In the genomic region with DNA sequence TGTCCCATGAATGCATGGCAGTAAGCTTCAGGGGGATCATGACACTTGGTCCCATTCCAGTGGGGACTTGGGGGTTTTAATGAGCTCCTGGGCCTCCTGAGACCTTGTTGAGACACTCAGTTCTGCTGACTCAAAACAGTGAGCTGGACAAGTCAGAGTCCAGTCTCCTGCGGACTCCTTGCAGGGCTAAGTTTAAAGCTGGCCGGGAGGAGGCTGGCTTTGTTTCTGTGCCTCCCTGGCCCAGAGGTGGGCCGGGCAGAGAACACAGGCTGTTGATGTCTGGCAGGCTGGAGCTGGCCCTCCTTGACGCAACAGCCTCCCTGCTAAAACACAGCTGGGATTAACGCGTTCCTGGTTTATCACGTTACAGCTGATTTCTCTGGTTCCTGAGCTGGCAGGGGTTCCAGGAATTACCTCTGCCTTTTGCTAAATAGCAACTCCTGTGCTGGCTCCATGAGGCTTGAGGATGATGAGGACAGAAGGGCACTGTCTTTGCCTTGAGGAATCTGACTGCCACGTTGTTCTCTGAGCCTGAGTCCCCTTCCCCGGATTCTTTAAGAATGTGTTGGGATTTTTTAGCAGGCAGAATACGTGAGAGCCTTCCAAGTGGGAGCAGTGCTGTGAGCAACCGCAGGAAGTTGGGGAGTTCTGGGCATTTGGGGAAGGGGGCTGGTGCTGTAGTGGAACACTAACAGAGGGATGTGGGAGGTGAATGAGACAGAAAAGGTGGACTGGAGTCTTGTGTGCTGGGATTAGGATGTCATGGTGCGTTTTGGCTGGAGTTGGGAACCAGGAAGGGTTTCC, we compare ENCODE assay signal across 10 cellular contexts. TPM values are rescaled to one million over a fixed set of nuclear protein-coding genes. Genes with fewer than 3 reads are reported as not detected.
DNase-seq lines count a peak whose midpoint lies in the region; ATAC-seq and TF ChIP-seq lines count a peak whose summit lies in the region.
"Had no signal": no experiment of that assay in that cellular context is flagged by ENCODE, and none has a peak within 500 bp of the region (broad histone marks: within the 10 kb centered on the region; RNA-seq: fewer than 3 reads in every experiment).

No MANE protein-coding gene starts in this region.

- no peaks in the 10 kb centered on the region for H3K36me3 Mint-ChIP-seq in activated T-cell treated with anti-CD3 and anti-CD28 coated beads, Interleukin-2, amount 50 U/mL, for 4 hours (ENCODE audit: insufficient read depth)

- H3K4me3 ChIP-seq in body of pancreas, result peak overlapping the region; percentile 4 to 31
- H3K4me3 ChIP-seq in thoracic aorta, result peak overlapping the region; percentile 22

- H3K9me3 ChIP-seq in body of pancreas (no peaks in the 10 kb centered on the region), thoracic aorta (no peaks in the 10 kb centered on the region)
- H3K9me3 ChIP-seq: Peyer's patch had no signal

- H3K4me3 Mint-ChIP-seq in activated T-cell treated with anti-CD3 and anti-CD28 coated beads, Interleukin-2, amount 50 U/mL, for 4 hours, result peak overlapping the region; percentile 81
- H3K4me3 Mint-ChIP-seq: dendritic cell treated with granulocyte-macrophage colony-stimulating factor and Interleukin-4, amounts not matched to agents 40 ng/mL and 50 ng/mL, for 4 days had no signal

- peaks cover 66% of the 10 kb centered on the region for H3K4me1 ChIP-seq in body of pancreas
- peaks cover 7 to 33% of the 10 kb centered on the region in 2 donors for H3K4me1 ChIP-seq in thoracic aorta (ENCODE audit: control insufficient read depth in 1 of 2, low read depth in 2 of 2)

- H3K36me3 ChIP-seq in body of pancreas (replicated peaks in 1 of 2; ENCODE audit: insufficient read depth in 1 of 2, low read depth in 2 of 2) (no peaks in the 10 kb centered on the region), thoracic aorta (no peaks in the 10 kb centered on the region)
- H3K36me3 ChIP-seq: Peyer's patch had no signal

- H3K9me3 Mint-ChIP-seq in activated T-cell treated with anti-CD3 and anti-CD28 coated beads, Interleukin-2, amount 50 U/mL, for 4 hours, result no peaks in the 10 kb centered on the region
- H3K9me3 Mint-ChIP-seq: dendritic cell treated with granulocyte-macrophage colony-stimulating factor and Interleukin-4, amounts not matched to agents 40 ng/mL and 50 ng/mL, for 4 days had no signal

- intact Hi-C loops in body of pancreas (cut with DNase I), result no loop called here

- 21 to 37% methylated on average over 10 to 11 of the region's 12 CpGs for WGBS in body of pancreas, 2 donors

- TF ChIP-seq POLR2A in body of pancreas (IDR thresholded peaks at IDR 0.05), result peak; percentile 48 to 88 (median 85)

- peaks cover 5% of the 10 kb centered on the region for H3K27me3 Mint-ChIP-seq in activated T-cell treated with anti-CD3 and anti-CD28 coated beads, Interleukin-2, amount 50 U/mL, for 4 hours (ENCODE audit: low read depth)

- no peak for ATAC-seq in activated T-cell treated with anti-CD3 and anti-CD28 coated beads, Interleukin-2, amount 50 U/mL, for 4 hours
- ATAC-seq in body of pancreas (peak; percentile 7), thoracic aorta (ENCODE audit: insufficient number of reproducible peaks, low FRiP score, low read depth) (no peak), HG03175 (IDR thresholded peaks at IDR 0.05; ENCODE audit: unreplicated experiment) (no peak), HG03159 (IDR thresholded peaks at IDR 0.05; ENCODE audit: unreplicated experiment) (no peak), GM21528 (IDR thresholded peaks at IDR 0.05; ENCODE audit: low FRiP score, unreplicated experiment) (no peak)

- peak in 1 of 7 experiments; percentile 5 for TF ChIP-seq CTCF in body of pancreas (IDR thresholded peaks at IDR 0.05)
- no peak for TF ChIP-seq CTCF in thoracic aorta (IDR thresholded peaks at IDR 0.05)

- H3K4me1 Mint-ChIP-seq in activated T-cell treated with anti-CD3 and anti-CD28 coated beads, Interleukin-2, amount 50 U/mL, for 4 hours (ENCODE audit: low read depth), result peaks cover 9% of the 10 kb centered on the region

- H3K27ac ChIP-seq in body of pancreas, result peak overlapping the region; percentile 89 to 95 (median 92)
- H3K27ac ChIP-seq in thoracic aorta, result peak overlapping the region; percentile 45 to 47
- H3K27ac ChIP-seq: Peyer's patch had no signal

- DNase-seq in activated T-cell treated with anti-CD3 and anti-CD28 coated beads, Interleukin-2, amount 50 U/mL, for 4 hours, result no peak
- DNase-seq in activated T-cell treated with anti-CD3 and anti-CD28 coated beads, Interleukin-2, amount 50 U/mL, for 1 hour, result no peak
- DNase-seq in body of pancreas (peak; percentile 73 to 83 (median 76)), left kidney (ENCODE audit: low read depth, low spot score) (peak; percentile 56), thoracic aorta (ENCODE audit: low spot score) (no peak)
- DNase-seq: Peyer's patch had no signal

- H3K27me3 ChIP-seq in body of pancreas (no peaks in the 10 kb centered on the region), thoracic aorta (replicated peaks; ENCODE audit: insufficient read depth) (no peaks in the 10 kb centered on the region)
- H3K27me3 ChIP-seq: Peyer's patch had no signal

RNA-seq across cellular contexts. Expression of a gene that starts 2.0 kb away (rescaled TPM):
- 10 to 100 TPM in 2 of 3 donors, 1 to 10 TPM in 1; 8.8 to 18.1 (median 11.2) TPM for total RNA-seq in activated T-cell treated with anti-CD3 and anti-CD28 coated beads, Interleukin-2, amount 50 U/mL, for 4 hours
- 10 to 100 TPM; 52.1 to 83.1 TPM for total RNA-seq in body of pancreas
- 1 to 10 TPM; 5.1 to 6.8 TPM for total RNA-seq in thoracic aorta

RNA-seq across cellular contexts. Expression of a gene that starts 55.2 kb away (rescaled TPM):
- total RNA-seq in activated T-cell treated with anti-CD3 and anti-CD28 coated beads, Interleukin-2, amount 50 U/mL, for 4 hours, result 10 to 100 TPM; 19.5 to 24.8 (median 22.4) TPM
- 10 to 100 TPM in 1 of 2 donors, 1 to 10 TPM in 1; 3.1 to 11.5 TPM for total RNA-seq in body of pancreas
- 1 to 10 TPM; 6.9 to 8.8 TPM for total RNA-seq in thoracic aorta

Comparison
In these comparisons a context has a peak if more than half of its experiments do, and no peak if none do; other contexts are left out.
1. DNase-seq: peak in body of pancreas (4 of 4) and left kidney (single experiment); none in activated T-cell treated with anti-CD3 and anti-CD28 coated beads, Interleukin-2, amount 50 U/mL, for 4 hours (single experiment), activated T-cell treated with anti-CD3 and anti-CD28 coated beads, Interleukin-2, amount 50 U/mL, for 1 hour (single experiment) and thoracic aorta (single experiment).